26 cellular contexts compared by ENCODE assay signal in genomic region chr13:91557328-91557727, GRCh38.
"Had no signal": no experiment of that assay in that cellular context is flagged by ENCODE, and none has a peak within 500 bp of the region (broad histone marks: within the 10 kb centered on the region; RNA-seq: fewer than 3 reads in every experiment).

No MANE protein-coding gene starts in this region.

- H3K27ac ChIP-seq: epithelial cell of prostate, gastrocnemius medialis, lower lobe of right lung, ovary, psoas muscle, sigmoid colon, spleen, testis, tibial artery had no signal

- H3K36me3 ChIP-seq: gastrocnemius medialis, lower lobe of right lung, ovary, sigmoid colon, spleen, tibial artery had no signal

- H3K4me1 ChIP-seq: gastrocnemius medialis, lower lobe of right lung, psoas muscle, sigmoid colon, spleen, testis had no signal

- H3K27me3 ChIP-seq: gastrocnemius medialis, ovary, sigmoid colon, spleen, testis, tibial artery had no signal

- H3K4me3 ChIP-seq: gastrocnemius medialis, lower lobe of right lung, ovary, psoas muscle, sigmoid colon, spleen, testis, tibial artery had no signal

- H3K9me3 ChIP-seq: gastrocnemius medialis, lower lobe of right lung, ovary, psoas muscle, sigmoid colon, testis, tibial artery had no signal

- ATAC-seq: esophagus mucosa; gastrocnemius medialis; left ventricle myocardium superior; lower lobe of right lung; naive thymus-derived CD8-positive, alpha-beta T cell; psoas muscle; right cardiac atrium; stimulated activated memory B cell treated with anti-CD40 and anti-IgM and Interleukin-4, amounts not matched to agents 10 μg/mL and 1 μg/mL and 100 μg/mL, for 72 hours; stimulated activated naive CD8-positive, alpha-beta T cell treated with anti-CD3 and anti-CD28 coated beads, Interleukin-15, Interleukin-2, amounts not matched to agents 100 U/mL and 50 U/mL, for 24 hours had no signal

- DNase-seq: effector CD8-positive, alpha-beta T cell; endodermal cell; foreskin fibroblast; gastrocnemius medialis; head of caudate nucleus; left ventricle myocardium superior; lower lobe of right lung; naive thymus-derived CD8-positive, alpha-beta T cell; nephron progenitor cell; nucleus accumbens; ovary; posterior cingulate gyrus; psoas muscle; right cardiac atrium; sigmoid colon; spleen; stimulated activated CD4-positive, alpha-beta T cell treated with anti-CD3 and anti-CD28 coated beads, Interleukin-4, amount 100 ng/mL, for 4 hours; stimulated activated naive CD8-positive, alpha-beta T cell treated with anti-CD3 and anti-CD28 coated beads, Interleukin-15, Interleukin-2, amounts not matched to agents 100 U/mL and 50 U/mL, for 24 hours; substantia nigra; testis; tibial artery had no signal

- FAIRE-seq: keratinocyte, urothelium cell line had no signal
